1 cellular context compared by ENCODE assay signal in the genomic region with DNA sequence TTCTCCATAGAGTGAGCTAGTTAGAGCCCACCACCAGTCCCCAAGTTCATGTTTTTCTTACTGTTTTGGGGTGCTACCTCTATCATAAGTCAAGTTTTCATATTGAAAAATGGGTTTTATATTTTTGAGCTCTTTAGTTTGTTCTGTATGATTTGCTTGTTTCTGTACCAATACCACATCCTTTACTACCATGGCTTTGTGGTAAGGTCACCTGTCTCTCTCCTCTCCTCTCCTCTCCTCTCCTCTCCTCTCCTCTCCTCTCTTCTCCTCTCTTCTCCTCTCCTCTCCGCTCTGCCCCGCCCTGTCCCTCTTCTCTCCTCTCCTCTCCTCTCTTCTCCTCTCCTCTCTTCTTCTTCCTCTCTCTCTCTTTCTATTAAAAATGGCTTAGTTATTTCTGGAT.
TF ChIP-seq lines count a peak whose summit lies in the region.

No MANE protein-coding gene starts in this region.

TF ChIP-seq in IMR-90, 13 proteins besides CTCF, POLR2A, EP300 and RAD21:
- TF ChIP-seq CHD1 (IDR thresholded peaks at IDR 0.05; ENCODE audit: low read depth, low read length) (no peak), SMC3 (IDR thresholded peaks at IDR 0.05; ENCODE audit: low read depth, low read length) (no peak), MAFK (IDR thresholded peaks at IDR 0.05; ENCODE audit: low read depth, low read length) (no peak), NFE2L2 (IDR thresholded peaks at IDR 0.05; ENCODE audit: low read depth, low read length) (no peak), BHLHE40 (IDR thresholded peaks at IDR 0.05; ENCODE audit: low read depth, low read length) (no peak), FOS (IDR thresholded peaks at IDR 0.05; ENCODE audit: low read depth, low read length) (no peak)
- TF ChIP-seq, protein P1, sequence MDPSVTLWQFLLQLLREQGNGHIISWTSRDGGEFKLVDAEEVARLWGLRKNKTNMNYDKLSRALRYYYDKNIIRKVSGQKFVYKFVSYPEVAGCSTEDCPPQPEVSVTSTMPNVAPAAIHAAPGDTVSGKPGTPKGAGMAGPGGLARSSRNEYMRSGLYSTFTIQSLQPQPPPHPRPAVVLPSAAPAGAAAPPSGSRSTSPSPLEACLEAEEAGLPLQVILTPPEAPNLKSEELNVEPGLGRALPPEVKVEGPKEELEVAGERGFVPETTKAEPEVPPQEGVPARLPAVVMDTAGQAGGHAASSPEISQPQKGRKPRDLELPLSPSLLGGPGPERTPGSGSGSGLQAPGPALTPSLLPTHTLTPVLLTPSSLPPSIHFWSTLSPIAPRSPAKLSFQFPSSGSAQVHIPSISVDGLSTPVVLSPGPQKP (IDR thresholded peaks at IDR 0.05; ENCODE audit: borderline replicate concordance, low read depth, low read length), result no peak
TF ChIP-seq in IMR-90: peak in this region for 0.
